ENCODE assay signal across 2 cellular contexts in the genomic region with DNA sequence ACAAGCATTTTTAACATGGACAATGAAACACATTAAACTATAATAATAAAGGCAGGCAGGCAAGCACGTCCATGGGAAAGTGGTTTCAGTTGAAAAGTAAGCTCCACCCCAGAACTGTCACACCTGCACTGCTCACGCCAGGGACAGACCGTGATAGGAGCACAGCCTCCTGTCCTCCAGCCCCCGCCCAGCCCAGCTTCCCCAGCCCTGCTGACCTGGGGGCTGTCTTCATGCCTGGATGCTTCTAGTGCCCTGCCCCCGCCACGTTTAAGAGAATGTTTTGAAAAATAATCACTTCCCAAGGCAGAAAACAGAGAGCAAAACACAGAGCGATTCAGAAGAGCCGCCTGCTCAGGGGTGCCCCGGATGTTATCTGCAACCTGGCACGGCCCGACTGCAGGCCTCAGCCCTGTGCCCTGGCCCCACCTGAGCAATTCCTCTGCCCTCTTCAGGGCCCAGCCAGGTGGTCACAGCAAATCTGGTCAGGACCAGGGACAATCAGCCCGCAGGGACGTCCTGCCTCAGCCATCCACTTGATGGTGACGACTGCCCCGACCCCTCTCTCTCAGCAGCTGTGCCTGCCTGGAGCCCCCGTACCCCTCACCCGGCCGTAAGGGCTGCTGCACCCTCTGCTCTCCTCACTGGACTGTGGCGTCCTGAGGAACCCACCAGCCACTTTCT.
TF ChIP-seq lines count a peak whose summit lies in the region.

No MANE protein-coding gene starts in this region.

TF ChIP-seq in GM23338, 12 proteins besides CTCF, POLR2A, EP300 and RAD21 (continued from another document and continues in another):
- TF ChIP-seq, protein P1, sequence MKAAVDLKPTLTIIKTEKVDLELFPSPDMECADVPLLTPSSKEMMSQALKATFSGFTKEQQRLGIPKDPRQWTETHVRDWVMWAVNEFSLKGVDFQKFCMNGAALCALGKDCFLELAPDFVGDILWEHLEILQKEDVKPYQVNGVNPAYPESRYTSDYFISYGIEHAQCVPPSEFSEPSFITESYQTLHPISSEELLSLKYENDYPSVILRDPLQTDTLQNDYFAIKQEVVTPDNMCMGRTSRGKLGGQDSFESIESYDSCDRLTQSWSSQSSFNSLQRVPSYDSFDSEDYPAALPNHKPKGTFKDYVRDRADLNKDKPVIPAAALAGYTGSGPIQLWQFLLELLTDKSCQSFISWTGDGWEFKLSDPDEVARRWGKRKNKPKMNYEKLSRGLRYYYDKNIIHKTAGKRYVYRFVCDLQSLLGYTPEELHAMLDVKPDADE (IDR thresholded peaks at IDR 0.05): no peak
- TF ChIP-seq EZH2 (IDR thresholded peaks at IDR 0.05; ENCODE audit: low read depth, unreplicated experiment): no peak
- no peak for TF ChIP-seq POLR2AphosphoS5 (IDR thresholded peaks at IDR 0.05; ENCODE audit: low read depth)
- TF ChIP-seq, protein P2, sequence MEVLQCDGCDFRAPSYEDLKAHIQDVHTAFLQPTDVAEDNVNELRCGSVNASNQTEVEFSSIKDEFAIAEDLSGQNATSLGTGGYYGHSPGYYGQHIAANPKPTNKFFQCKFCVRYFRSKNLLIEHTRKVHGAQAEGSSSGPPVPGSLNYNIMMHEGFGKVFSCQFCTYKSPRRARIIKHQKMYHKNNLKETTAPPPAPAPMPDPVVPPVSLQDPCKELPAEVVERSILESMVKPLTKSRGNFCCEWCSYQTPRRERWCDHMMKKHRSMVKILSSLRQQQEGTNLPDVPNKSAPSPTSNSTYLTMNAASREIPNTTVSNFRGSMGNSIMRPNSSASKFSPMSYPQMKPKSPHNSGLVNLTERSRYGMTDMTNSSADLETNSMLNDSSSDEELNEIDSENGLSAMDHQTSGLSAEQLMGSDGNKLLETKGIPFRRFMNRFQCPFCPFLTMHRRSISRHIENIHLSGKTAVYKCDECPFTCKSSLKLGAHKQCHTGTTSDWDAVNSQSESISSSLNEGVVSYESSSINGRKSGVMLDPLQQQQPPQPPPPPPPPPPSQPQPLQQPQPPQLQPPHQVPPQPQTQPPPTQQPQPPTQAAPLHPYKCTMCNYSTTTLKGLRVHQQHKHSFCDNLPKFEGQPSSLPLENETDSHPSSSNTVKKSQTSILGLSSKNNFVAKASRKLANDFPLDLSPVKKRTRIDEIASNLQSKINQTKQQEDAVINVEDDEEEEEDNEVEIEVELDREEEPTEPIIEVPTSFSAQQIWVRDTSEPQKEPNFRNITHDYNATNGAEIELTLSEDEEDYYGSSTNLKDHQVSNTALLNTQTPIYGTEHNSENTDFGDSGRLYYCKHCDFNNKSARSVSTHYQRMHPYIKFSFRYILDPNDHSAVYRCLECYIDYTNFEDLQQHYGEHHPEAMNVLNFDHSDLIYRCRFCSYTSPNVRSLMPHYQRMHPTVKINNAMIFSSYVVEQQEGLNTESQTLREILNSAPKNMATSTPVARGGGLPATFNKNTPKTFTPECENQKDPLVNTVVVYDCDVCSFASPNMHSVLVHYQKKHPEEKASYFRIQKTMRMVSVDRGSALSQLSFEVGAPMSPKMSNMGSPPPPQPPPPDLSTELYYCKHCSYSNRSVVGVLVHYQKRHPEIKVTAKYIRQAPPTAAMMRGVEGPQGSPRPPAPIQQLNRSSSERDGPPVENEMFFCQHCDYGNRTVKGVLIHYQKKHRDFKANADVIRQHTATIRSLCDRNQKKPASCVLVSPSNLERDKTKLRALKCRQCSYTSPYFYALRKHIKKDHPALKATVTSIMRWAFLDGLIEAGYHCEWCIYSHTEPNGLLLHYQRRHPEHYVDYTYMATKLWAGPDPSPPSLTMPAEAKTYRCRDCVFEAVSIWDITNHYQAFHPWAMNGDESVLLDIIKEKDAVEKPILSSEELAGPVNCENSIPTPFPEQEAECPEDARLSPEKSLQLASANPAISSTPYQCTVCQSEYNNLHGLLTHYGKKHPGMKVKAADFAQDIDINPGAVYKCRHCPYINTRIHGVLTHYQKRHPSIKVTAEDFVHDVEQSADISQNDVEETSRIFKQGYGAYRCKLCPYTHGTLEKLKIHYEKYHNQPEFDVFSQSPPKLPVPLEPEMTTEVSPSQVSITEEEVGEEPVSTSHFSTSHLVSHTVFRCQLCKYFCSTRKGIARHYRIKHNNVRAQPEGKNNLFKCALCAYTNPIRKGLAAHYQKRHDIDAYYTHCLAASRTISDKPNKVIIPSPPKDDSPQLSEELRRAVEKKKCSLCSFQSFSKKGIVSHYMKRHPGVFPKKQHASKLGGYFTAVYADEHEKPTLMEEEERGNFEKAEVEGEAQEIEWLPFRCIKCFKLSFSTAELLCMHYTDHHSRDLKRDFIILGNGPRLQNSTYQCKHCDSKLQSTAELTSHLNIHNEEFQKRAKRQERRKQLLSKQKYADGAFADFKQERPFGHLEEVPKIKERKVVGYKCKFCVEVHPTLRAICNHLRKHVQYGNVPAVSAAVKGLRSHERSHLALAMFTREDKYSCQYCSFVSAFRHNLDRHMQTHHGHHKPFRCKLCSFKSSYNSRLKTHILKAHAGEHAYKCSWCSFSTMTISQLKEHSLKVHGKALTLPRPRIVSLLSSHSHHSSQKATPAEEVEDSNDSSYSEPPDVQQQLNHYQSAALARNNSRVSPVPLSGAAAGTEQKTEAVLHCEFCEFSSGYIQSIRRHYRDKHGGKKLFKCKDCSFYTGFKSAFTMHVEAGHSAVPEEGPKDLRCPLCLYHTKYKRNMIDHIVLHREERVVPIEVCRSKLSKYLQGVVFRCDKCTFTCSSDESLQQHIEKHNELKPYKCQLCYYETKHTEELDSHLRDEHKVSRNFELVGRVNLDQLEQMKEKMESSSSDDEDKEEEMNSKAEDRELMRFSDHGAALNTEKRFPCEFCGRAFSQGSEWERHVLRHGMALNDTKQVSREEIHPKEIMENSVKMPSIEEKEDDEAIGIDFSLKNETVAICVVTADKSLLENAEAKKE (CRISPR knock-in tag; IDR thresholded peaks at IDR 0.05): no peak
- TF ChIP-seq JUNB (IDR thresholded peaks at IDR 0.05; ENCODE audit: unreplicated experiment): no peak
- TF ChIP-seq NANOG (IDR thresholded peaks at IDR 0.05; ENCODE audit: borderline replicate concordance): no peak
- no peak for TF ChIP-seq CREB1 (CRISPR knock-in tag; IDR thresholded peaks at IDR 0.05; ENCODE audit: low read depth)
- TF ChIP-seq EZH2phosphoT487 (IDR thresholded peaks at IDR 0.05; ENCODE audit: unreplicated experiment): no peak
- TF ChIP-seq ZNF114 (CRISPR knock-in tag; IDR thresholded peaks at IDR 0.05): no peak

TF ChIP-seq in H1, 55 proteins besides CTCF, POLR2A, EP300 and RAD21 (continued from another document):
- no peak for TF ChIP-seq CBX5 (IDR thresholded peaks at IDR 0.05; ENCODE audit: low read depth, low read length)
- TF ChIP-seq NANOG (IDR thresholded peaks at IDR 0.05; ENCODE audit: insufficient read depth, low read depth, low read length, poor library complexity, severe bottlenecking): no peak
- TF ChIP-seq POLR2AphosphoS5 (IDR thresholded peaks at IDR 0.05; ENCODE audit: low read depth, low read length): no peak
- TF ChIP-seq EGR1 (IDR thresholded peaks at IDR 0.05; ENCODE audit: borderline replicate concordance, low read depth, low read length): no peak
- no peak for TF ChIP-seq BCL11A (IDR thresholded peaks at IDR 0.05; ENCODE audit: low read depth in 2 of 2, low read length in 2 of 2)
- no peak for TF ChIP-seq SIN3A (conservative IDR thresholded peaks at IDR 0.05 in 1 of 2, IDR thresholded peaks at IDR 0.05 in 1 of 2; ENCODE audit: low read depth in 1 of 2, low read length in 2 of 2)
- no peak for TF ChIP-seq KDM4A (IDR thresholded peaks at IDR 0.05; ENCODE audit: low read depth, low read length, severe bottlenecking)
- TF ChIP-seq FOSL1 (IDR thresholded peaks at IDR 0.05; ENCODE audit: insufficient read depth, low read depth, low read length): no peak
- TF ChIP-seq, protein P3, sequence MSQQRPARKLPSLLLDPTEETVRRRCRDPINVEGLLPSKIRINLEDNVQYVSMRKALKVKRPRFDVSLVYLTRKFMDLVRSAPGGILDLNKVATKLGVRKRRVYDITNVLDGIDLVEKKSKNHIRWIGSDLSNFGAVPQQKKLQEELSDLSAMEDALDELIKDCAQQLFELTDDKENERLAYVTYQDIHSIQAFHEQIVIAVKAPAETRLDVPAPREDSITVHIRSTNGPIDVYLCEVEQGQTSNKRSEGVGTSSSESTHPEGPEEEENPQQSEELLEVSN (IDR thresholded peaks at IDR 0.05): no peak
- no peak for TF ChIP-seq CHD2 (IDR thresholded peaks at IDR 0.05; ENCODE audit: low read length)
- TF ChIP-seq KDM1A (IDR thresholded peaks at IDR 0.05; ENCODE audit: borderline replicate concordance, low read length): no peak
- no peak for TF ChIP-seq TEAD4 (IDR thresholded peaks at IDR 0.05; ENCODE audit: low read depth, low read length)
- TF ChIP-seq CREB1 (IDR thresholded peaks at IDR 0.05): no peak
- TF ChIP-seq SIRT6 (IDR thresholded peaks at IDR 0.05; ENCODE audit: low read length): no peak
- TF ChIP-seq, protein P4, sequence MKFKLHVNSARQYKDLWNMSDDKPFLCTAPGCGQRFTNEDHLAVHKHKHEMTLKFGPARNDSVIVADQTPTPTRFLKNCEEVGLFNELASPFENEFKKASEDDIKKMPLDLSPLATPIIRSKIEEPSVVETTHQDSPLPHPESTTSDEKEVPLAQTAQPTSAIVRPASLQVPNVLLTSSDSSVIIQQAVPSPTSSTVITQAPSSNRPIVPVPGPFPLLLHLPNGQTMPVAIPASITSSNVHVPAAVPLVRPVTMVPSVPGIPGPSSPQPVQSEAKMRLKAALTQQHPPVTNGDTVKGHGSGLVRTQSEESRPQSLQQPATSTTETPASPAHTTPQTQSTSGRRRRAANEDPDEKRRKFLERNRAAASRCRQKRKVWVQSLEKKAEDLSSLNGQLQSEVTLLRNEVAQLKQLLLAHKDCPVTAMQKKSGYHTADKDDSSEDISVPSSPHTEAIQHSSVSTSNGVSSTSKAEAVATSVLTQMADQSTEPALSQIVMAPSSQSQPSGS (IDR thresholded peaks at IDR 0.05; ENCODE audit: low read length): no peak
- TF ChIP-seq HDAC2 (IDR thresholded peaks at IDR 0.05; ENCODE audit: borderline replicate concordance in 1 of 2, low read depth in 2 of 2, low read length in 2 of 2): no peak
- no peak for TF ChIP-seq TCF12 (IDR thresholded peaks at IDR 0.05; ENCODE audit: low read depth, low read length)
- no peak for TF ChIP-seq TAF1 (IDR thresholded peaks at IDR 0.05; ENCODE audit: low read depth, low read length)
